Comparison of ENCODE assay signal across 20 cellular contexts in the genomic region with DNA sequence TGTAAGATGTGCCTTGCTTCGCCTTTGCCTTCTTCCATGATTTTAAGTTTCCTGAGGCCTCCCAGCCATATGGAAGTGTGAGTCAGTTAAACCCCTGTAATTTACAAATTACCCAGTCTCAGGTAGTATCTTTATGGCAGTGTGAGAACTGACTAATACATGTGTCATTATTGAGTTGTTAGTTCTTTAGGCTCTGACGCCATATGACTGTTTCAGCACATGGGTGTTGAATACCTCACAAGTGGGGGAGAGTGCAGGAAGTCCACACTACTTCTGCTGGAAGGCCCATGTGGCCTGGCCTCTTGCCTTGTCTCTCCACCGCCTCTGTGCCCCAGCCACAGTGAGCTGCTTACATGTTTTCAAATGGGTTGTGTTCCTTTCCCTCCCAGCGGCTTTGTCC. TPM values are rescaled to one million over a fixed set of nuclear protein-coding genes. Genes with fewer than 3 reads are reported as not detected.
A peak's percentile ranks its signal among the peaks of the same experiment; 100 is the strongest.
DNase-seq lines count a peak whose midpoint lies in the region; TF ChIP-seq lines count a peak whose summit lies in the region.
"Had no signal": no experiment of that assay in that cellular context is flagged by ENCODE, and none has a peak within 500 bp of the region (broad histone marks: within the 10 kb centered on the region; RNA-seq: fewer than 3 reads in every experiment).

No MANE protein-coding gene starts in this region.

- H3K36me3 ChIP-seq in colonic mucosa, result no peaks in the 10 kb centered on the region
- H3K36me3 ChIP-seq: uterus had no signal

- TF ChIP-seq CTCF in astrocyte of the spinal cord (IDR thresholded peaks at IDR 0.05; ENCODE audit: low read depth, low read length) (no peak), colonic mucosa (IDR thresholded peaks at IDR 0.05) (no peak)

- H3K9me3 ChIP-seq in colonic mucosa, result no peaks in the 10 kb centered on the region
- H3K9me3 ChIP-seq: adrenal gland, BLaER1, right atrium auricular region, uterus had no signal

- H3K9ac ChIP-seq in colonic mucosa (ENCODE audit: low read depth in 2 of 2, low read length in 2 of 2), result no peak overlapping the region
- H3K9ac ChIP-seq: BLaER1 had no signal

- no peaks in the 10 kb centered on the region for H3K4me1 ChIP-seq in colonic mucosa
- H3K4me1 ChIP-seq: adrenal gland, BLaER1, right atrium auricular region, uterus had no signal

- no peaks in the 10 kb centered on the region for H3K27me3 ChIP-seq in colonic mucosa
- H3K27me3 ChIP-seq: adrenal gland, BLaER1, right atrium auricular region, uterus had no signal

- peaks cover 6% of the 10 kb centered on the region for H3K4me1 Mint-ChIP-seq in activated T-cell treated with anti-CD3 and anti-CD28 coated beads, Interleukin-2, amount 50 U/mL, for 24 hours (ENCODE audit: low read depth)

- H3K27me3 Mint-ChIP-seq in activated T-cell treated with anti-CD3 and anti-CD28 coated beads, Interleukin-2, amount 50 U/mL, for 24 hours, result no peaks in the 10 kb centered on the region
- H3K27me3 Mint-ChIP-seq: naive thymus-derived CD8-positive, alpha-beta T cell had no signal

- no peak overlapping the region for H3K4me3 ChIP-seq in astrocyte of the spinal cord (ENCODE audit: low read depth, low read length)
- no peak overlapping the region for H3K4me3 ChIP-seq in colonic mucosa
- H3K4me3 ChIP-seq: adrenal gland, BLaER1, right atrium auricular region, uterus had no signal

- no peak overlapping the region for H3K27ac ChIP-seq in colonic mucosa
- H3K27ac ChIP-seq: adrenal gland, BLaER1, right atrium auricular region, uterus had no signal

- no peak for DNase-seq in activated T-cell treated with anti-CD3 and anti-CD28 coated beads, Interleukin-2, amount 50 U/mL, for 24 hours
- DNase-seq in activated T-cell treated with anti-CD3 and anti-CD28 coated beads for 4 hours (no peak), M059J (ENCODE audit: low read depth) (peak; percentile 67), astrocyte of the spinal cord (ENCODE audit: low read depth, low spot score) (peak; percentile 37), kidney tubule cell (ENCODE audit: low spot score) (peak; percentile 67), AG08395 (ENCODE audit: low spot score) (no peak), NCI-H82 treated with DMSO at 0.1 percent for 48 hours (lab: John Stamatoyannopoulos, UW; ENCODE audit: unreplicated experiment) (no peak), colonic mucosa (no peak)
- DNase-seq: activated CD4-positive, alpha-beta T cell treated with anti-CD3 and anti-CD28 coated beads for 48 hours; activated effector memory CD4-positive, alpha-beta T cell treated with Interleukin-2 at 50 U/mL for 16 hours; adrenal gland; caudate nucleus; left cardiac atrium; naive thymus-derived CD8-positive, alpha-beta T cell; NCI-H1092 treated with DMSO at 0.1 percent for 48 hours; NCI-H510A treated with DMSO at 0.1 percent for 48 hours; SW 1271; uterus had no signal

- intact Hi-C loops in colonic mucosa (cut with DNase I), result no loop called here

- no peaks in the 10 kb centered on the region for H3K9me3 Mint-ChIP-seq in activated T-cell treated with anti-CD3 and anti-CD28 coated beads, Interleukin-2, amount 50 U/mL, for 24 hours
- H3K9me3 Mint-ChIP-seq: naive thymus-derived CD8-positive, alpha-beta T cell had no signal

- H3K36me3 Mint-ChIP-seq in activated T-cell treated with anti-CD3 and anti-CD28 coated beads, Interleukin-2, amount 50 U/mL, for 24 hours (ENCODE audit: low read depth), result peaks cover 50% of the 10 kb centered on the region

- no peak overlapping the region for H3K4me3 Mint-ChIP-seq in activated T-cell treated with anti-CD3 and anti-CD28 coated beads, Interleukin-2, amount 50 U/mL, for 24 hours
- H3K4me3 Mint-ChIP-seq: naive thymus-derived CD8-positive, alpha-beta T cell had no signal

- peak overlapping the region; percentile 64 for H3K27ac Mint-ChIP-seq in activated T-cell treated with anti-CD3 and anti-CD28 coated beads, Interleukin-2, amount 50 U/mL, for 24 hours
- H3K27ac Mint-ChIP-seq: naive thymus-derived CD8-positive, alpha-beta T cell had no signal

- in situ Hi-C loops in astrocyte of the spinal cord (cut with HindIII; ENCODE audit: low sequenced_read_pairs), result no loop called here

RNA-seq across cellular contexts. Expression of gene MFSD1, which starts 28.5 kb away (rescaled TPM):
- total RNA-seq in M059J (2014; rRNA removed; shearing (Covaris generic)), result 139 and 180 TPM in 2 replicates
- total RNA-seq in colonic mucosa, result 10 to 100 TPM; 51.1 to 54.4 TPM

Comparison
In these comparisons a context has a peak if more than half of its experiments do, and no peak if none do; other contexts are left out.
1. DNase-seq: peak in M059J (single experiment), astrocyte of the spinal cord (single experiment) and kidney tubule cell (single experiment); none in activated T-cell treated with anti-CD3 and anti-CD28 coated beads, Interleukin-2, amount 50 U/mL, for 24 hours (single experiment), activated T-cell treated with anti-CD3 and anti-CD28 coated beads for 4 hours (single experiment), AG08395 (single experiment), NCI-H82 treated with DMSO at 0.1 percent for 48 hours (single experiment) and colonic mucosa (single experiment).